In genomic region chr1:119298687-119299086, GRCh38 we compare ENCODE assay signal across 12 cellular contexts.
DNase-seq lines count a peak whose midpoint lies in the region; ATAC-seq and TF ChIP-seq lines count a peak whose summit lies in the region.
"Had no signal": no experiment of that assay in that cellular context is flagged by ENCODE, and none has a peak within 500 bp of the region (broad histone marks: within the 10 kb centered on the region; RNA-seq: fewer than 3 reads in every experiment).

No MANE protein-coding gene starts in this region.

- no peaks in the 10 kb centered on the region for H3K36me3 ChIP-seq in CD4-positive, alpha-beta memory T cell (ENCODE audit: insufficient read depth, low read length)
- H3K36me3 ChIP-seq: adrenal gland, prostate gland had no signal

- peaks cover 13 to 16% of the 10 kb centered on the region in 2 donors for H3K27me3 Mint-ChIP-seq in CD4-positive, alpha-beta memory T cell
- peaks cover 30% of the 10 kb centered on the region for H3K27me3 Mint-ChIP-seq in chondrocyte (ENCODE audit: low read depth)

- intact Hi-C loops in CD4-positive, alpha-beta memory T cell (cut with micrococcal nuclease), result no loop called here

- no peak overlapping the region for H3K4me3 ChIP-seq in CD4-positive, alpha-beta memory T cell (ENCODE audit: low read length in 2 of 2)
- no peak overlapping the region for H3K4me3 ChIP-seq in fibroblast of mammary gland (ENCODE audit: control insufficient read depth, low read depth, low read length)
- H3K4me3 ChIP-seq: adrenal gland, prostate gland had no signal

- peaks cover 0 to 6% (median 0%) of the 10 kb centered on the region in 8 donors for H3K9me3 Mint-ChIP-seq in CD4-positive, alpha-beta memory T cell
- H3K9me3 Mint-ChIP-seq in chondrocyte (ENCODE audit: low read depth), result no peaks in the 10 kb centered on the region

- H3K27ac Mint-ChIP-seq in CD4-positive, alpha-beta memory T cell, result no peak overlapping the region
- H3K27ac Mint-ChIP-seq in chondrocyte (ENCODE audit: unreplicated experiment), result no peak overlapping the region

- peak; percentile 73 for ATAC-seq in GM18511 (IDR thresholded peaks at IDR 0.05; ENCODE audit: unreplicated experiment)
- ATAC-seq in HG03565 (IDR thresholded peaks at IDR 0.05; ENCODE audit: unreplicated experiment), result no peak

- POLR2A ChIA-PET in CD4-positive, alpha-beta memory T cell (lab: Charles Lee; ENCODE audit: partially characterized antibody), result no interaction called here

- TF ChIP-seq CTCF in fibroblast of mammary gland (conservative IDR thresholded peaks at IDR 0.05; ENCODE audit: control insufficient read depth, insufficient read depth, low read depth, low read length) (no peak), chondrocyte (IDR thresholded peaks at IDR 0.05) (no peak)

- no peak overlapping the region for H3K27ac ChIP-seq in CD4-positive, alpha-beta memory T cell (ENCODE audit: low read depth, low read length)
- H3K27ac ChIP-seq: adrenal gland, prostate gland had no signal

- H3K36me3 Mint-ChIP-seq in CD4-positive, alpha-beta memory T cell, result no peaks in the 10 kb centered on the region
- H3K36me3 Mint-ChIP-seq in chondrocyte (ENCODE audit: low read depth), result no peaks in the 10 kb centered on the region

- CTCF ChIA-PET in CD4-positive, alpha-beta memory T cell (lab: Charles Lee; ENCODE audit: partially characterized antibody), result interaction anchor here (0.6 kb wide), 1 partner anchor 79 kb away, joined by 3 read pairs; no protein-coding TSS in a partner anchor

- H3K4me1 ChIP-seq in CD4-positive, alpha-beta memory T cell (ENCODE audit: insufficient read depth, low read length), result peaks cover 11% of the 10 kb centered on the region
- H3K4me1 ChIP-seq: prostate gland had no signal

- H3K27me3 ChIP-seq in CD4-positive, alpha-beta memory T cell (ENCODE audit: insufficient read depth, low read length), result no peaks in the 10 kb centered on the region
- H3K27me3 ChIP-seq: adrenal gland had no signal

- H3K9me3 ChIP-seq in CD4-positive, alpha-beta memory T cell (ENCODE audit: control insufficient read depth in 1 of 2, low read length in 2 of 2), result no peaks in the 10 kb centered on the region
- H3K9me3 ChIP-seq: adrenal gland, prostate gland had no signal

- no peak overlapping the region for H3K4me3 Mint-ChIP-seq in CD4-positive, alpha-beta memory T cell
- no peak overlapping the region for H3K4me3 Mint-ChIP-seq in chondrocyte (ENCODE audit: unreplicated experiment)

- peaks cover 5 to 12% (median 7%) of the 10 kb centered on the region in 4 donors for H3K4me1 Mint-ChIP-seq in CD4-positive, alpha-beta memory T cell
- peaks cover 3% of the 10 kb centered on the region for H3K4me1 Mint-ChIP-seq in chondrocyte (ENCODE audit: low read depth)

- peak in 4 of 5 donors; percentile 12 to 17 (median 13) for DNase-seq in CD4-positive, alpha-beta memory T cell
- DNase-seq in NCI-H226 (peak; percentile 17), fibroblast of mammary gland (ENCODE audit: low read depth) (peak; percentile 74), NCI-H446 treated with DMSO at 0.1 percent for 48 hours (lab: John Stamatoyannopoulos, UW) (no peak), activated T-cell treated with anti-CD3 and anti-CD28 coated beads for 4 hours (no peak), chondrocyte (ENCODE audit: low spot score) (no peak)
- DNase-seq: adrenal gland; mesendoderm; stimulated activated CD4-positive, alpha-beta T cell treated with anti-CD3 and anti-CD28 coated beads, Interleukin-4, amount 100 ng/mL, for 4 hours had no signal

Comparison
In these comparisons a context has a peak if more than half of its experiments do, and no peak if none do; other contexts are left out.
1. DNase-seq: peak in CD4-positive, alpha-beta memory T cell (4 of 5), NCI-H226 (single experiment) and fibroblast of mammary gland (single experiment); none in NCI-H446 treated with DMSO at 0.1 percent for 48 hours (single experiment), activated T-cell treated with anti-CD3 and anti-CD28 coated beads for 4 hours (single experiment) and chondrocyte (single experiment).